In the genomic region with DNA sequence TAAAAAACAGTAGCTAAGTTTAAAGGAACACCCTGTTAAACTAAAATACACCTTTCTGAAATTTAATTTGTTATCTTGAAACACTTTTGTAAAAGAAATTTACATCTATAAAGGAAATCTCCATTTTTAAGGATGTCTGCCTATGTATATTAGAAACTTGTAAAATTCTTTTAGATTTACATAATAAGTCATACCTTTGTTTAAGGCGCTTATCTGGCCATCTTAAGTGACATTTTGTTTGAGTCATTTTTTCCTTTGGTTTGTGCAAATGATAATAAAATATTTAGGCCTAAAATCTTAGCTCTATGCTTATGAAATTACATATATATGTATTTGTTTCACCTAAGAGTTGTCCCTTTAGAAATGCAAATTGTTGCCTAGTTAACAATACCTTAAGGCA, we compare ENCODE assay signal across 33 cellular contexts.
"Had no signal": no experiment of that assay in that cellular context is flagged by ENCODE, and none has a peak within 500 bp of the region (broad histone marks: within the 10 kb centered on the region; RNA-seq: fewer than 3 reads in every experiment).

No MANE protein-coding gene starts in this region.

- FAIRE-seq: astrocyte, TTC549 had no signal

- H3K36me3 ChIP-seq: adrenal gland, brain microvascular endothelial cell, breast epithelium had no signal

- H3K9me3 ChIP-seq: adrenal gland, body of pancreas, breast epithelium had no signal

- H3K4me3 ChIP-seq: adrenal gland, body of pancreas, breast epithelium had no signal

- ATAC-seq: activated CD8-positive, alpha-beta T cell treated with anti-CD3 and anti-CD28 coated beads for 36 hours; activated naive CD4-positive, alpha-beta T cell treated with anti-CD3 and anti-CD28 coated beads, Interleukin-2, amount 50 U/mL, for 72 hours; activated T-cell treated with anti-CD3 and anti-CD28 coated beads, Interleukin-2, amount 50 U/mL, for 4 hours; activated T-cell treated with anti-CD3 and anti-CD28 coated beads, Interleukin-2, amount 50 U/mL, for 72 hours; activated T-helper 17 cell treated with anti-CD3 and anti-CD28 coated beads, Interleukin-2, amount 50 U/mL, for 72 hours; body of pancreas had no signal

- H3K27me3 ChIP-seq: adrenal gland, body of pancreas, brain microvascular endothelial cell, breast epithelium had no signal

- H3K4me1 ChIP-seq: adrenal gland, body of pancreas, breast epithelium had no signal

- H3K27ac ChIP-seq: adrenal gland, body of pancreas, brain microvascular endothelial cell, breast epithelium, VCaP had no signal

- DNase-seq: activated B cell treated with CpG ODN at 0.5 μM for 24 hours; activated CD4-positive, alpha-beta memory T cell treated with anti-CD3 and anti-CD28 coated beads for 36 hours; activated CD4-positive, alpha-beta T cell treated with anti-CD3 and anti-CD28 coated beads for 4 hours; activated CD4-positive, alpha-beta T cell treated with anti-CD3 and anti-CD28 coated beads, Interleukin-2, amount 10 ng/mL, durations not matched to agents 24 days and 14 days; activated CD4-positive, alpha-beta T cell treated with anti-CD3 and anti-CD28 coated beads, Interleukin-2, amount 50 U/mL, for 1 hour; activated CD4-positive, alpha-beta T cell treated with anti-CD3 and anti-CD28 coated beads, Interleukin-2, amount 50 U/mL, for 4 hours; activated CD4-positive, CD25-positive, alpha-beta regulatory T cell treated with anti-CD3 and anti-CD28 coated beads, Interleukin-2, amount 50 U/mL, for 72 hours; activated CD8-positive, alpha-beta memory T cell treated with anti-CD3 and anti-CD28 coated beads, Interleukin-2, amount 50 U/mL, for 4 hours; activated CD8-positive, alpha-beta T cell treated with anti-CD3 and anti-CD28 coated beads for 36 hours; activated effector memory CD4-positive, alpha-beta T cell treated with anti-CD3 and anti-CD28 coated beads, Interleukin-2, amount 50 U/mL, for 16 hours; activated gamma-delta T cell treated with Interleukin-2 at 50 U/mL for 16 hours; activated naive CD4-positive, alpha-beta T cell; activated naive CD4-positive, alpha-beta T cell treated with anti-CD3 and anti-CD28 coated beads for 36 hours; activated naive CD4-positive, alpha-beta T cell treated with anti-CD3 and anti-CD28 coated beads, Interleukin-2, amount 50 U/mL, for 16 hours; activated naive CD8-positive, alpha-beta T cell treated with anti-CD3 and anti-CD28 coated beads for 36 hours; activated T-cell treated with anti-CD3 and anti-CD28 coated beads for 4 hours; activated T-cell treated with anti-CD3 and anti-CD28 coated beads, Interleukin-2, amount 50 U/mL, for 1 hour; activated T-cell treated with anti-CD3 and anti-CD28 coated beads, Interleukin-2, amount 50 U/mL, for 4 hours; activated T-cell treated with anti-CD3 and anti-CD28 coated beads, Interleukin-2, amount 50 U/mL, for 72 hours; adrenal gland; amniotic stem cell; aorta; body of pancreas; brain microvascular endothelial cell; central memory CD4-positive, alpha-beta T cell; T-helper 2 cell; T-helper 9 cell had no signal
